Comparison of ENCODE assay signal across 17 cellular contexts in the genomic region with DNA sequence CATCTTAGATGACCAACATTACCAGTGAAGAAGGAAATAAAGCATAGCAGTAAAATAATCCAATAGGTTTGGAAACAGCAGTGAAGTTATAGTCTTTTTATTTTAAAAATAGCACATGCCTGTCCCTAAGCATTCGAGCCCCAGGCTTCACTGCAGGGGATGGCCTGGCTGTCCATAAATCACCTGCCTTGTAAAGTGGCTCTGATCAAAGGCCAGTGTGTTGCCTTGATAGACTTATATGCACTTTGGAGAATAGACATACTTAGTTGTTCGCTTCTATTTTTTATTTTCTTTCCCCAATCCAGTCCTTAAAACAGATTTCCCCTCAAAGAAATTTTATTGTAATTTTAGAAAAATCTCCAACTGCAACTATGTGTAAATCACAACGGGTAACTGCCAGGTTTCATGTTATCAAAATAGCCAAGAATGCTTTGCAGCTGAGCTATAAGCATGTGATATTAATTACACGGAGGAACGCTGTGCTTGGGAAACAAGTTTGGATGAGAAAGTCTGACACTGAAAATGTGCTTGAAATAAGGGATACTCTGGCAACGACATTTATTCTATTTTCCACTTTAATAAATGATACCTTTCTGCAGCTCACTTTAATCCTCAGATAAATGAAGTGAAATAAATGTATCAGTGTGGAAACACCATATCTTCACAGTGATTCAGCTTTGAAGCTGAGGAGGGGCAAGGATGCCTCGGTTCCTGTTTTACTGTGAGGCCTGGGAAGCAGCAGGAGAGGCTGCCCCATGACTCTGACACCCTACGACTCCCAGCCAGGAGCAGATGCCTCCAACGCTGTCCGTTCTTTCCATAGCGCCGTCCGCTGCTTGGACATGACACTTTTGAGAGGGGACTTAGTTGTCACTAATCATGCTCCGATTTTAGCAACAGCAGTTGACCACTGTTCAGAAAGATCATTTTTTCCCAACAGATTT. TPM values are rescaled to one million over a fixed set of nuclear protein-coding genes. Genes with fewer than 3 reads are reported as not detected.
DNase-seq lines count a peak whose midpoint lies in the region; ATAC-seq and TF ChIP-seq lines count a peak whose summit lies in the region.
"Had no signal": no experiment of that assay in that cellular context is flagged by ENCODE, and none has a peak within 500 bp of the region (broad histone marks: within the 10 kb centered on the region; RNA-seq: fewer than 3 reads in every experiment).

No MANE protein-coding gene starts in this region.

- no peaks in the 10 kb centered on the region for H3K79me2 ChIP-seq in mammary epithelial cell (ENCODE audit: insufficient read depth, low read length)

- WGBS in mammary epithelial cell (ENCODE audit: low coverage, missing lambda C conversion rate), result 67% methylated on average over 14 of the region's 14 CpGs

- in situ Hi-C loops in mammary epithelial cell (cut with MboI; ENCODE audit: low sequenced_read_pairs in 2 of 2), result no loop called here

- no peak for TF ChIP-seq POLR2A in breast epithelium (IDR thresholded peaks at IDR 0.05)

- POLR2A ChIA-PET in RWPE1 (lab: Yijun Ruan, JAX; ENCODE audit: low non-redundant PET), result no interaction called here

- H3K27ac ChIP-seq in breast epithelium (peak overlapping the region; percentile 62 to 82), mammary epithelial cell (ENCODE audit: insufficient read depth, low read depth, low read length) (no peak overlapping the region), RWPE1 (no peak overlapping the region)
- H3K27ac ChIP-seq: tibial artery had no signal

- H3K4me1 ChIP-seq in breast epithelium (no peaks in the 10 kb centered on the region), mammary epithelial cell (ENCODE audit: insufficient read depth, low read length) (peaks cover 13% of the 10 kb centered on the region)

- H4K20me1 ChIP-seq in mammary epithelial cell (ENCODE audit: insufficient read depth, low read length), result no peaks in the 10 kb centered on the region

- no peak overlapping the region for H2AFZ ChIP-seq in mammary epithelial cell (ENCODE audit: low read depth, low read length)

- no peak overlapping the region for H3K4me3 ChIP-seq in breast epithelium
- H3K4me3 ChIP-seq in mammary epithelial cell (replicated peaks in 1 of 3; ENCODE audit: insufficient read depth in 1 of 3, low read depth in 2 of 3, low read length in 3 of 3), result no peak overlapping the region
- no peak overlapping the region for H3K4me3 ChIP-seq in fibroblast of mammary gland (ENCODE audit: control insufficient read depth, low read depth, low read length)
- H3K4me3 ChIP-seq: sigmoid colon, tibial artery had no signal

- H3K36me3 ChIP-seq in breast epithelium (no peaks in the 10 kb centered on the region), mammary epithelial cell (ENCODE audit: insufficient read depth, low read length) (no peaks in the 10 kb centered on the region)
- H3K36me3 ChIP-seq: sigmoid colon, tibial artery had no signal

- BruUV-seq in mammary epithelial cell (replicated peaks; lab: Mats Ljungman, UMichigan), result no TSS peak

- H3K27me3 ChIP-seq in breast epithelium, result no peaks in the 10 kb centered on the region
- H3K27me3 ChIP-seq in mammary epithelial cell (ENCODE audit: insufficient read depth, low read length), result no peaks in the 10 kb centered on the region
- H3K27me3 ChIP-seq: sigmoid colon, tibial artery had no signal

- dilution Hi-C loops in mammary epithelial cell (cut with HindIII; ENCODE audit: low sequenced_read_pairs), result no loop called here

- DNase-seq in breast epithelium (ENCODE audit: low spot score in 2 of 2) (no peak), mammary epithelial cell (no peak), fibroblast of mammary gland (ENCODE audit: low read depth) (peak; percentile 67), omental fat pad (ENCODE audit: low spot score) (no peak), GM19238 (ENCODE audit: insufficient read length, low spot score) (no peak), RWPE1 (ENCODE audit: low spot score) (no peak), GDM1 (lab: John Stamatoyannopoulos, UW) (no peak), NCI-H146 (lab: John Stamatoyannopoulos, UW) (no peak)
- DNase-seq: activated naive CD8-positive, alpha-beta T cell treated with anti-CD3 and anti-CD28 coated beads for 36 hours; activated T-cell treated with anti-CD3 and anti-CD28 coated beads, Interleukin-2, amount 50 U/mL, for 48 hours; immature natural killer cell; NCI-H2029 treated with DMSO at 0.1 percent for 48 hours; NCI-H526; sigmoid colon; stimulated activated CD4-positive, alpha-beta T cell treated with anti-CD3 and anti-CD28 coated beads, Interleukin-4, amount 100 ng/mL, for 24 hours had no signal

- CTCF ChIA-PET in mammary epithelial cell (lab: Charles Lee; ENCODE audit: low non-redundant PET) (no interaction called here), RWPE1 (lab: Yijun Ruan, JAX) (no interaction called here)

- TF ChIP-seq CTCF in breast epithelium (IDR thresholded peaks at IDR 0.05) (no peak), mammary epithelial cell (conservative IDR thresholded peaks at IDR 0.05 in 1 of 2, IDR thresholded peaks at IDR 0.05 in 1 of 2; ENCODE audit: extremely low read depth in 1 of 2, insufficient read depth in 1 of 2, low read depth in 1 of 2, low read length in 2 of 2) (no peak), fibroblast of mammary gland (conservative IDR thresholded peaks at IDR 0.05; ENCODE audit: control insufficient read depth, insufficient read depth, low read depth, low read length) (no peak), omental fat pad (IDR thresholded peaks at IDR 0.05) (no peak), RWPE1 (conservative IDR thresholded peaks at IDR 0.05; ENCODE audit: low read depth) (no peak)

- H3K4me2 ChIP-seq in mammary epithelial cell (ENCODE audit: insufficient read depth, low read depth, low read length), result no peak overlapping the region

- H3K9ac ChIP-seq in mammary epithelial cell (ENCODE audit: insufficient read depth, low read length), result no peak overlapping the region

- ATAC-seq in omental fat pad (ENCODE audit: low FRiP score), result peak; percentile 50

- H3K9me3 ChIP-seq in breast epithelium (no peaks in the 10 kb centered on the region), mammary epithelial cell (replicated peaks; ENCODE audit: insufficient read depth, low read length) (no peaks in the 10 kb centered on the region)
- H3K9me3 ChIP-seq: sigmoid colon had no signal

- intact Hi-C loops in breast epithelium (cut with DNase I; ENCODE audit: low total_unique reads), result no loop called here
- intact Hi-C loops in mammary epithelial cell (cut with micrococcal nuclease), result no loop called here

RNA-seq across cellular contexts. Expression of a gene that starts 5.5 kb away (rescaled TPM):
- total RNA-seq in breast epithelium, result not detected
- total RNA-seq in mammary epithelial cell, result not detected
- not detected for polyA plus RNA-seq in mammary epithelial cell
- not detected for polyA minus RNA-seq in mammary epithelial cell
- total RNA-seq in omental fat pad, result not detected
- total RNA-seq: A172; activated naive CD8-positive, alpha-beta T cell treated with anti-CD3 and anti-CD28 coated beads for 36 hours had no signal
- polyA plus RNA-seq: immature natural killer cell, sigmoid colon had no signal

Comparison
In these comparisons a context has a peak if more than half of its experiments do, and no peak if none do; other contexts are left out.
1. H3K27ac ChIP-seq: peak in breast epithelium (2 of 2); none in mammary epithelial cell (single experiment) and RWPE1 (single experiment).